ENCODE assay signal across 2 cellular contexts in genomic region chr3:33826688-33827087, GRCh38.
TF ChIP-seq lines count a peak whose summit lies in the region.

No MANE protein-coding gene starts in this region.

TF ChIP-seq in HCT116, 20 proteins besides CTCF, POLR2A, EP300 and RAD21 (continued from another document):
- TF ChIP-seq REST (IDR thresholded peaks at IDR 0.05; ENCODE audit: low read depth) (no peak), CEBPB (IDR thresholded peaks at IDR 0.05; ENCODE audit: low read depth) (no peak), ELF1 (IDR thresholded peaks at IDR 0.05; ENCODE audit: borderline replicate concordance, low read depth) (no peak), ZNF274 (IDR thresholded peaks at IDR 0.05; ENCODE audit: low read depth, low read length) (no peak), CBX3 (IDR thresholded peaks at IDR 0.05; ENCODE audit: low read depth) (no peak), ATF3 (IDR thresholded peaks at IDR 0.05) (no peak), SP1 (IDR thresholded peaks at IDR 0.05; ENCODE audit: low read depth) (no peak)

TF ChIP-seq in GM12878, 131 proteins besides CTCF, POLR2A, EP300 and RAD21:
- no peak for TF ChIP-seq ZBTB4 (CRISPR knock-in tag; IDR thresholded peaks at IDR 0.05)
- no peak for TF ChIP-seq NFYA (IDR thresholded peaks at IDR 0.05; ENCODE audit: borderline replicate concordance, low read depth, low read length)
- TF ChIP-seq TARDBP (IDR thresholded peaks at IDR 0.05; ENCODE audit: borderline replicate concordance) = no peak
- TF ChIP-seq TAF1 (IDR thresholded peaks at IDR 0.05; ENCODE audit: borderline replicate concordance, low read depth, low read length) = no peak
- no peak for TF ChIP-seq YBX1 (IDR thresholded peaks at IDR 0.05)
- TF ChIP-seq CEBPZ (IDR thresholded peaks at IDR 0.05; ENCODE audit: low read depth, low read length) = no peak
- TF ChIP-seq MXI1 (IDR thresholded peaks at IDR 0.05; ENCODE audit: low read depth, low read length) = no peak
- no peak for TF ChIP-seq STAT3 (IDR thresholded peaks at IDR 0.05; ENCODE audit: low read depth, low read length)
- no peak for TF ChIP-seq STAT1 (conservative IDR thresholded peaks at IDR 0.05)
- TF ChIP-seq KLF5 (IDR thresholded peaks at IDR 0.05; ENCODE audit: partially characterized antibody) = no peak
- no peak for TF ChIP-seq RELB (IDR thresholded peaks at IDR 0.05; ENCODE audit: low read depth)
- no peak for TF ChIP-seq BMI1 (IDR thresholded peaks at IDR 0.05; ENCODE audit: borderline replicate concordance)
- no peak for TF ChIP-seq NKRF (conservative IDR thresholded peaks at IDR 0.05)
- TF ChIP-seq BRCA1 (IDR thresholded peaks at IDR 0.05; ENCODE audit: low read depth, low read length) = no peak
- no peak for TF ChIP-seq HSF1 (IDR thresholded peaks at IDR 0.05; ENCODE audit: low read depth, low read length)
- no peak for TF ChIP-seq NFIC (IDR thresholded peaks at IDR 0.05; ENCODE audit: low read depth, low read length)
- TF ChIP-seq PKNOX1 (IDR thresholded peaks at IDR 0.05) = no peak
- no peak for TF ChIP-seq PAX8 (IDR thresholded peaks at IDR 0.05)
- TF ChIP-seq ZSCAN29 (IDR thresholded peaks at IDR 0.05) = no peak
- TF ChIP-seq SUZ12 (IDR thresholded peaks at IDR 0.05; ENCODE audit: unreplicated experiment) = no peak
